ENCODE assay signal across 8 cellular contexts in the genomic region with DNA sequence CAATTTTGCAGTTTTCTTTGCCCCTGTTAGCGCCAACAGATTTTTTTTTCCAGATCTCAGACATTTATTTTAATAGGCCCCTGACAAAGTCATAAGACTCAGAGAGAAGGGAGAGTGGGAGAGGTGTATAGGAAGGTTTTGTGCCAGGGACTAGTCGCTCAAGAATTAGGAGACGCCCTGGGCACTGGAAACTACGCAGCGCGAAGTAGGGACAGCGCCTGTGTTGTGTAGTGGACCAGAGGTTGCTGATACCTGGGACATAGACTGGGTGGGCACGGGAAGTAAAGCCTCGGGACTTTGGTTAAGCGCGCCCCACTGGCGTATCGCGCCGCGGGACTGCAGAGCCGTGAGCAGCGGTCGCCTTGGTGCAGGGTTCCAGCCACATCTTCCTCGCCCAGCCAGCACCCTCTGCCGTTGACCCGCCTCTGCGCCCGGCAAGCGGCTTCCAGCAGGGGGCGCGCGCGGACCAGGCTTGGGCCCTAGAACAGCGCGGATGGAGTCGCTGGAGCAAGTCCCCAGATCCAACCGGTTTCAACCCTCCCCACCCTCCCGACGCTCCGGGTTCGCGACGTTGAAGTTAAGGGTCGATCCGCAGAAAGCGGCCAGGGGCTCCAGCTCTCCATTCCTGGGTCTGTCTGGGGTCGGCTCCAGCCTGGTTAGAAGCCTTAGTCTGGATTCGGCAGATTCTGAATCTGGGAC. TPM values are rescaled to one million over a fixed set of nuclear protein-coding genes. Genes with fewer than 3 reads are reported as not detected.
A peak's percentile ranks its signal among the peaks of the same experiment; 100 is the strongest.
DNase-seq lines count a peak whose midpoint lies in the region; ATAC-seq and TF ChIP-seq lines count a peak whose summit lies in the region.

No MANE protein-coding gene starts in this region.

- H3K36me3 ChIP-seq in HAP-1 (replicated peaks) (no peaks in the 10 kb centered on the region), kidney epithelial cell (ENCODE audit: control insufficient read depth, insufficient read depth, low read length) (no peaks in the 10 kb centered on the region)

- H3K27ac Mint-ChIP-seq in central memory CD8-positive, alpha-beta T cell (ENCODE audit: low read depth) = no peak overlapping the region

- no peaks in the 10 kb centered on the region for H3K9me3 ChIP-seq in HAP-1

- H3K27me3 ChIP-seq in HAP-1 (ENCODE audit: low read depth) (peaks cover 81% of the 10 kb centered on the region), kidney epithelial cell (ENCODE audit: control insufficient read depth, insufficient read depth, low read length) (peaks cover 76% of the 10 kb centered on the region)

- DNase-seq in HAP-1 (ENCODE audit: low spot score in 2 of 2) = peak; percentile 95 to 99
- DNase-seq in NCI-H226 = peak; percentile 83
- peak; percentile 73 for DNase-seq in activated CD4-positive, alpha-beta T cell treated with anti-CD3 and anti-CD28 coated beads for 1 hour
- DNase-seq in central memory CD8-positive, alpha-beta T cell (ENCODE audit: low spot score in 2 of 2) = peak; percentile 63 to 81
- DNase-seq in kidney epithelial cell (ENCODE audit: low read depth) = no peak
- DNase-seq in stimulated activated CD4-positive, alpha-beta T cell treated with anti-CD3 and anti-CD28 coated beads, Interleukin-15, amount 100 ng/mL, for 24 hours = peak; percentile 93

- H3K4me1 ChIP-seq in HAP-1 = peaks cover 19% of the 10 kb centered on the region

- peak overlapping the region; percentile 45 for H3K4me3 Mint-ChIP-seq in central memory CD8-positive, alpha-beta T cell

- TF ChIP-seq CTCF in C4-2B (conservative IDR thresholded peaks at IDR 0.05) (peak; percentile 97), kidney epithelial cell (IDR thresholded peaks at IDR 0.05; ENCODE audit: insufficient read depth, low read length, poor library complexity, severe bottlenecking) (peak; percentile 100)

- H3K4me3 ChIP-seq in HAP-1 (peak overlapping the region; percentile 46), kidney epithelial cell (ENCODE audit: low read depth, low read length) (peak overlapping the region; percentile 22)

- peak; percentile 73 for ATAC-seq in central memory CD8-positive, alpha-beta T cell (replicated peaks; ENCODE audit: extremely low read depth, poor library complexity, severe bottlenecking)
- ATAC-seq in GM19463 (IDR thresholded peaks at IDR 0.05; ENCODE audit: unreplicated experiment) = no peak

- H3K27me3 Mint-ChIP-seq in central memory CD8-positive, alpha-beta T cell = peaks cover 100% of the 10 kb centered on the region

- H3K27ac ChIP-seq in C4-2B = no peak overlapping the region

- in situ Hi-C loops in HAP-1 (cut with MboI; ENCODE audit: low sequenced_read_pairs) = loop anchor here (10.0 kb wide), 1 partner anchor 307 kb away; the partner anchor contains the start of gene SEMA7A

- peaks cover 11% of the 10 kb centered on the region for H3K4me1 Mint-ChIP-seq in central memory CD8-positive, alpha-beta T cell

- H3K9me3 Mint-ChIP-seq in central memory CD8-positive, alpha-beta T cell = no peaks in the 10 kb centered on the region

- H3K36me3 Mint-ChIP-seq in central memory CD8-positive, alpha-beta T cell (ENCODE audit: insufficient read depth) = peaks cover 6% of the 10 kb centered on the region

RNA-seq across cellular contexts. Expression of gene ISLR2, which starts 3.0 kb away (rescaled TPM):
- total RNA-seq in kidney epithelial cell = 1.0 and 1.2 TPM in 2 replicates

RNA-seq across cellular contexts. Expression of gene GOLGA6A, which starts 45.1 kb away (rescaled TPM):
- total RNA-seq in kidney epithelial cell = not detected in 2 replicates

RNA-seq across cellular contexts. Expression of gene ISLR, which starts 46.1 kb away (rescaled TPM):
- 0.25 and 0.48 TPM in 2 replicates for total RNA-seq in kidney epithelial cell
